ENCODE assay signal across 8 cellular contexts in the genomic region with DNA sequence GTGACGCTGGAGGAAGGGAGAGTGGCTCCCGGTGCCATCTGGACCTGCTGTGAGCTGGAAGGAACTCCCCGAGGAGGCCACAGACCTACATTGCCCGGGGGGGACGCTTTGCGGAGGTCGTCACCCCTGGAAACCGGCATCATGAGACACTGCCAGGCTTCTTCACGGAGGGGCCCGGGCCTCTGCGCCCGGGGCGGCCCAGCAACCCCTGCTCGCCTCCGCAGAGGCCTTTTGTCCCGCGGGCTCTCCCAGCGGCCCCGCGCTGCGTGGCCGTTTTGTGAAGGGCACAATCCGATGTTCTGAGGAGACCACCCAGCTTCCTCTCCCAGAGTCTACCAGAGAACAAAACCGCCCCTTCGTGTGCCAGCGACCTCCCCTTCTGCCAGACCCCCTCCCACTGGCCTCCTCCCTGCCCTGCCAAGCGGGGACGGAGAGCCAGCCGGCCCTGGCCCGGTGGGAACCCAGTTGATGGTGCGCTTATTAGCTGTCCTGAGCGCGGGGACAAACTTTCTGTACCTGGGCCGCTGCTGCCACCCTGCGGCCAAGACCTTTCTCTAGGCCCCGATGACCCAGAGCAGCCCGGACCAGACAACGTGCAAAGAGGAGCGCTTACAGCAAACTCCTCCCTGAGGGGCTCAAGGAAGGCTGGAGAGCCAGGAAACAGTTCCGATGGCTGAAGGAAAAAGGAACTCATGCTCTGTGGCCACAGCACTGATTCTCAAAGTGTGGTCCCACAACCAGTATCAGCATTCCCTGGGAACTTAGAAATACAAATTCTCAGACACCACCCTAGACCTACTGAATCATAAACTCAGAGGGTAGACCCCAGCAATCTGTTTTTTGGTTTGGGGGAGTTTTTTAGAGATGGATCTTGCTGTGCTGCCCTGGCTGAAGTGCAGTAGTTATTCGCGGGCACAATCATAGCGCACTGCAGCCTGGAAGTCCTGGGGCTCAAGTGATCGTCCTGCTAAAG.
DNase-seq lines count a peak whose midpoint lies in the region; ATAC-seq and TF ChIP-seq lines count a peak whose summit lies in the region.

No MANE protein-coding gene starts in this region.

- H3K4me2 ChIP-seq in neuronal stem cell (ENCODE audit: insufficient read depth, low read length, poor library complexity, severe bottlenecking), result peak overlapping the region; percentile 61

- no peak overlapping the region for H2BK5ac ChIP-seq in neuronal stem cell (ENCODE audit: low read length)

- H3K36me3 ChIP-seq in neuronal stem cell (replicated peaks in 1 of 2; ENCODE audit: control insufficient read depth in 2 of 2, insufficient read depth in 2 of 2, low read length in 2 of 2) (no peaks in the 10 kb centered on the region), vagina (no peaks in the 10 kb centered on the region)

- H3K23ac ChIP-seq in neuronal stem cell (ENCODE audit: low read depth, low read length, poor library complexity), result peak overlapping the region; percentile 44

- H3K79me1 ChIP-seq in neuronal stem cell (ENCODE audit: low read depth, low read length), result no peaks in the 10 kb centered on the region

- H3K4ac ChIP-seq in neuronal stem cell (ENCODE audit: low read length), result no peak overlapping the region

- H4K8ac ChIP-seq in neuronal stem cell (ENCODE audit: low read depth, low read length), result no peak overlapping the region

- TF ChIP-seq CTCF in vagina (IDR thresholded peaks at IDR 0.05), result peak; percentile 44 to 69 (median 58)

- H3K27ac Mint-ChIP-seq in activated T-helper 2 cell treated with anti-CD3 and anti-CD28 coated beads, Interferon-gamma antibody, Interleukin-2, Interleukin-4, amounts not matched to agents 10 μg/mL and 5 μg/mL and 100 μg/mL, durations not matched to agents 14 hours and 24 hours and 36 hours, result no peak overlapping the region

- no peak overlapping the region for H4K91ac ChIP-seq in neuronal stem cell (ENCODE audit: low read depth, low read length, poor library complexity)

- no peak overlapping the region for H3K27ac ChIP-seq in neuronal stem cell (replicated peaks; ENCODE audit: low read length)
- H3K27ac ChIP-seq in vagina, result peak overlapping the region; percentile 6

- no peak overlapping the region for H2BK12ac ChIP-seq in neuronal stem cell (ENCODE audit: low read length)

- peaks cover 0 to 22% (median 9%) of the 10 kb centered on the region in 3 experiments for H3K27me3 ChIP-seq in neuronal stem cell (ENCODE audit: control insufficient read depth in 3 of 3, insufficient read depth in 3 of 3, low read depth in 1 of 3, low read length in 3 of 3)
- H3K27me3 ChIP-seq in vagina, result no peaks in the 10 kb centered on the region

- peak overlapping the region; percentile 92 for H2AFZ ChIP-seq in neuronal stem cell (ENCODE audit: low read length)

- H2BK15ac ChIP-seq in neuronal stem cell (ENCODE audit: low read length), result peak overlapping the region; percentile 71

- ATAC-seq in GM18511 (IDR thresholded peaks at IDR 0.05; ENCODE audit: unreplicated experiment), result peak; percentile 74
- peak; percentile 71 for ATAC-seq in HG02938 (IDR thresholded peaks at IDR 0.05; ENCODE audit: unreplicated experiment)

- H3K4me1 ChIP-seq in neuronal stem cell (ENCODE audit: control insufficient read depth in 2 of 2, insufficient read depth in 1 of 2, low read depth in 1 of 2, low read length in 2 of 2) (peaks cover 2 to 12% of the 10 kb centered on the region in 2 donors), vagina (peaks cover 37% of the 10 kb centered on the region)

- H3K4me3 Mint-ChIP-seq in activated T-helper 2 cell treated with anti-CD3 and anti-CD28 coated beads, Interferon-gamma antibody, Interleukin-2, Interleukin-4, amounts not matched to agents 10 μg/mL and 5 μg/mL and 100 μg/mL, durations not matched to agents 14 hours and 24 hours and 36 hours (ENCODE audit: low read depth), result no peak overlapping the region

- intact Hi-C loops in activated T-helper 2 cell treated with anti-CD3 and anti-CD28 coated beads, Interferon-gamma antibody, Interleukin-2, Interleukin-4, amounts not matched to agents 10 μg/mL and 5 μg/mL and 100 μg/mL, durations not matched to agents 14 hours and 24 hours and 36 hours (cut with micrococcal nuclease), result loop anchor here (5.0 to 10.0 kb wide), 5 partner anchors 86 to 618 kb away; a partner anchor contains a TSS
- intact Hi-C loops in vagina (cut with DNase I), result no loop called here

- TF ChIP-seq POLR2A in vagina (IDR thresholded peaks at IDR 0.05), result no peak

- peaks cover 26% of the 10 kb centered on the region for H3K27me3 Mint-ChIP-seq in activated T-helper 2 cell treated with anti-CD3 and anti-CD28 coated beads, Interferon-gamma antibody, Interleukin-2, Interleukin-4, amounts not matched to agents 10 μg/mL and 5 μg/mL and 100 μg/mL, durations not matched to agents 14 hours and 24 hours and 36 hours (ENCODE audit: low read depth)

- H3K9me3 ChIP-seq in neuronal stem cell (replicated peaks in 1 of 2; ENCODE audit: control insufficient read depth in 2 of 2, insufficient read depth in 1 of 2, low read depth in 1 of 2, low read length in 2 of 2) (no peaks in the 10 kb centered on the region), vagina (no peaks in the 10 kb centered on the region)

- H3K4me3 ChIP-seq in neuronal stem cell (ENCODE audit: low read length in 2 of 2) (peak overlapping the region; percentile 38 to 67), vagina (peak overlapping the region in 1 of 2 donors; percentile 12)

- DNase-seq in AG08395 (ENCODE audit: low spot score) (peak; percentile 83), NCI-H526 treated with DMSO at 0.1 percent for 48 hours (lab: John Stamatoyannopoulos, UW) (peak; percentile 57), glomerular visceral epithelial cell (ENCODE audit: extremely low spot score) (peak; percentile 82), neuronal stem cell (ENCODE audit: low spot score) (peak; percentile 68), vagina (ENCODE audit: extremely low spot score in 2 of 2) (no peak)
- DNase-seq in activated T-helper 2 cell treated with anti-CD3 and anti-CD28 coated beads, Interferon-gamma antibody, Interleukin-2, Interleukin-4, amounts not matched to agents 10 μg/mL and 5 μg/mL and 100 μg/mL, durations not matched to agents 14 hours and 24 hours and 36 hours (ENCODE audit: low spot score), result peak; percentile 16

- no peak overlapping the region for H3K14ac ChIP-seq in neuronal stem cell (ENCODE audit: low read length)

- H2AK5ac ChIP-seq in neuronal stem cell (ENCODE audit: low read depth, low read length), result no peak overlapping the region

- H3K36me3 Mint-ChIP-seq in activated T-helper 2 cell treated with anti-CD3 and anti-CD28 coated beads, Interferon-gamma antibody, Interleukin-2, Interleukin-4, amounts not matched to agents 10 μg/mL and 5 μg/mL and 100 μg/mL, durations not matched to agents 14 hours and 24 hours and 36 hours (ENCODE audit: low read depth), result no peaks in the 10 kb centered on the region

- H3K9me3 Mint-ChIP-seq in activated T-helper 2 cell treated with anti-CD3 and anti-CD28 coated beads, Interferon-gamma antibody, Interleukin-2, Interleukin-4, amounts not matched to agents 10 μg/mL and 5 μg/mL and 100 μg/mL, durations not matched to agents 14 hours and 24 hours and 36 hours, result no peaks in the 10 kb centered on the region

- H2BK120ac ChIP-seq in neuronal stem cell (ENCODE audit: low read depth, low read length), result no peak overlapping the region

- no peak overlapping the region for H3K9ac ChIP-seq in neuronal stem cell (ENCODE audit: low read depth, low read length, poor library complexity)

- peak overlapping the region; percentile 92 for H3K18ac ChIP-seq in neuronal stem cell (ENCODE audit: low read length)

- no CpG with 5 or more reads among the region's 44 CpGs for whole genome bisulfite sequencing in neuronal stem cell (ENCODE audit: extremely low coverage in 2 of 2, insufficient read length in 2 of 2, insufficient replicate concordance in 1 of 2), 2 donors

- peaks cover 8% of the 10 kb centered on the region for H3K4me1 Mint-ChIP-seq in activated T-helper 2 cell treated with anti-CD3 and anti-CD28 coated beads, Interferon-gamma antibody, Interleukin-2, Interleukin-4, amounts not matched to agents 10 μg/mL and 5 μg/mL and 100 μg/mL, durations not matched to agents 14 hours and 24 hours and 36 hours (ENCODE audit: low read depth)

Comparison
In these comparisons a context has a peak if more than half of its experiments do, and no peak if none do; other contexts are left out.
1. DNase-seq: peak in AG08395 (single experiment), NCI-H526 treated with DMSO at 0.1 percent for 48 hours (single experiment), activated T-helper 2 cell treated with anti-CD3 and anti-CD28 coated beads, Interferon-gamma antibody, Interleukin-2, Interleukin-4, amounts not matched to agents 10 μg/mL and 5 μg/mL and 100 μg/mL, durations not matched to agents 14 hours and 24 hours and 36 hours (single experiment), glomerular visceral epithelial cell (single experiment) and neuronal stem cell (single experiment); none in vagina (0 of 2).